ENCODE assay signal across 12 cellular contexts in genomic region chr1:180003026-180003695, GRCh38. TPM values are rescaled to one million over a fixed set of nuclear protein-coding genes. Genes with fewer than 3 reads are reported as not detected.
DNase-seq lines count a peak whose midpoint lies in the region; ATAC-seq, FAIRE-seq and TF ChIP-seq lines count a peak whose summit lies in the region.
"Had no signal": no experiment of that assay in that cellular context is flagged by ENCODE, and none has a peak within 500 bp of the region (broad histone marks: within the 10 kb centered on the region; RNA-seq: fewer than 3 reads in every experiment).

No MANE protein-coding gene starts in this region.

- H3K27ac ChIP-seq in left ventricle myocardium inferior (replicated peaks): peak overlapping the region; percentile 9
- H3K27ac ChIP-seq: SJSA1 had no signal

- peaks cover 18% of the 10 kb centered on the region for H3K36me3 Mint-ChIP-seq in WTC11

- CTCF ChIA-PET in WTC11 (lab: Charles Lee): interaction anchor here (1.2 kb wide), 1 partner anchor 165 kb away, joined by 3 read pairs; no protein-coding TSS in a partner anchor

- peaks cover 23% of the 10 kb centered on the region for H3K36me3 ChIP-seq in left ventricle myocardium inferior

- POLR2A ChIA-PET in WTC11 (lab: Charles Lee): no interaction called here

- DNase-seq in left ventricle myocardium inferior (no peak), OCI-M2 (lab: John Stamatoyannopoulos, UW; ENCODE audit: unreplicated experiment) (no peak), WTC11 (ENCODE audit: low spot score) (no peak), HCEC 1CT (no peak), HTR-8/SVneo (ENCODE audit: insufficient read length, low spot score) (no peak)
- DNase-seq: DND-41; NCI-H187 treated with DMSO at 0.1 percent for 48 hours; stimulated activated CD8-positive, alpha-beta memory T cell treated with anti-CD3 and anti-CD28 coated beads, Interleukin-4, amount 100 ng/mL, for 48 hours had no signal

- ATAC-seq in GM18867 (IDR thresholded peaks at IDR 0.05; ENCODE audit: unreplicated experiment) (peak; percentile 85), GM21526 (IDR thresholded peaks at IDR 0.05; ENCODE audit: low FRiP score, unreplicated experiment) (peak; percentile 78), HG03103 (IDR thresholded peaks at IDR 0.05; ENCODE audit: low read depth, unreplicated experiment) (peak; percentile 74), WTC11 (no peak)

- H3K4me1 Mint-ChIP-seq in WTC11: no peaks in the 10 kb centered on the region

- no peak for FAIRE-seq in HTR-8/SVneo (lab: Jason Lieb, UNC)

- no peaks in the 10 kb centered on the region for H3K27me3 ChIP-seq in left ventricle myocardium inferior (ENCODE audit: low read depth)
- H3K27me3 ChIP-seq: SJSA1 had no signal

- no peak overlapping the region for H3K4me3 ChIP-seq in left ventricle myocardium inferior
- H3K4me3 ChIP-seq: SJSA1 had no signal

- no peaks in the 10 kb centered on the region for H3K27me3 Mint-ChIP-seq in WTC11 (ENCODE audit: low read depth)

- H3K9me3 ChIP-seq in left ventricle myocardium inferior (replicated peaks): peaks cover 6% of the 10 kb centered on the region
- H3K9me3 ChIP-seq: SJSA1 had no signal

- peaks cover 7% of the 10 kb centered on the region for H3K9me3 Mint-ChIP-seq in WTC11

- H3K4me3 Mint-ChIP-seq in WTC11: no peak overlapping the region

- no peak overlapping the region for H3K27ac Mint-ChIP-seq in WTC11

- intact Hi-C loops in left ventricle myocardium inferior (cut with micrococcal nuclease): no loop called here

- peaks cover 27% of the 10 kb centered on the region for H3K4me1 ChIP-seq in left ventricle myocardium inferior
- H3K4me1 ChIP-seq: SJSA1 had no signal

- TF ChIP-seq CTCF in left ventricle myocardium inferior (IDR thresholded peaks at IDR 0.05; ENCODE audit: borderline replicate concordance) (no peak), WTC11 (IDR thresholded peaks at IDR 0.05) (no peak)

TF ChIP-seq in WTC11, 78 proteins besides CTCF, POLR2A, EP300 and RAD21:
- TF ChIP-seq FOXP1 (CRISPR knock-in tag; IDR thresholded peaks at IDR 0.05; ENCODE audit: borderline replicate concordance) (no peak), ETV6 (CRISPR knock-in tag; IDR thresholded peaks at IDR 0.05) (no peak), ZSCAN18 (CRISPR knock-in tag; IDR thresholded peaks at IDR 0.05) (no peak), AR (CRISPR knock-in tag; IDR thresholded peaks at IDR 0.05) (no peak), PREB (CRISPR knock-in tag; IDR thresholded peaks at IDR 0.05; ENCODE audit: borderline replicate concordance) (no peak)
TF ChIP-seq in WTC11: peak in this region for 0.

RNA-seq across cellular contexts. Expression of gene CEP350, which starts 48.6 kb away (rescaled TPM):
- total RNA-seq in left ventricle myocardium inferior: 34.7 TPM
- 34.2 to 36.7 TPM (median 35.4 TPM) in 3 replicates for total RNA-seq in WTC11 (2021)
